Comparison of ENCODE assay signal across 9 cellular contexts in genomic region chr1:184827600-184828368, GRCh38.
DNase-seq lines count a peak whose midpoint lies in the region; ATAC-seq and TF ChIP-seq lines count a peak whose summit lies in the region.
"Had no signal": no experiment of that assay in that cellular context is flagged by ENCODE, and none has a peak within 500 bp of the region (broad histone marks: within the 10 kb centered on the region; RNA-seq: fewer than 3 reads in every experiment).

No MANE protein-coding gene starts in this region.

- DNase-seq in HT1080 (ENCODE audit: low read depth) (peak; percentile 72), breast epithelium (ENCODE audit: low spot score in 2 of 2) (no peak), iPS-NIHi7 (ENCODE audit: extremely low spot score) (peak; percentile 43), thyroid gland (peak; percentile 68), natural killer cell (no peak)

- no peaks in the 10 kb centered on the region for H3K27me3 ChIP-seq in breast epithelium
- no peaks in the 10 kb centered on the region for H3K27me3 ChIP-seq in thyroid gland

- H3K27ac Mint-ChIP-seq in natural killer cell = no peak overlapping the region
- H3K27ac Mint-ChIP-seq: activated T-helper 17 cell treated with anti-CD3 and anti-CD28 coated beads, Interleukin-2, amount 50 U/mL, for 72 hours had no signal

- no peak overlapping the region for H3K4me3 ChIP-seq in breast epithelium
- no peak overlapping the region for H3K4me3 ChIP-seq in thyroid gland (replicated peaks in 1 of 3)

- H3K36me3 ChIP-seq in breast epithelium (no peaks in the 10 kb centered on the region), thyroid gland (no peaks in the 10 kb centered on the region)

- peaks cover 6% of the 10 kb centered on the region for H3K36me3 Mint-ChIP-seq in natural killer cell

- no peaks in the 10 kb centered on the region for H3K27me3 Mint-ChIP-seq in natural killer cell (ENCODE audit: low read depth in 2 of 2)
- H3K27me3 Mint-ChIP-seq: activated T-helper 17 cell treated with anti-CD3 and anti-CD28 coated beads, Interleukin-2, amount 50 U/mL, for 72 hours had no signal

- peaks cover 0 to 7% of the 10 kb centered on the region in 2 donors for H3K4me1 ChIP-seq in breast epithelium
- peaks cover 44 to 56% of the 10 kb centered on the region in 2 donors for H3K4me1 ChIP-seq in thyroid gland

- H3K9me3 Mint-ChIP-seq in natural killer cell = no peaks in the 10 kb centered on the region
- H3K9me3 Mint-ChIP-seq: activated T-helper 17 cell treated with anti-CD3 and anti-CD28 coated beads, Interleukin-2, amount 50 U/mL, for 72 hours had no signal

- intact Hi-C loops in breast epithelium (cut with DNase I; ENCODE audit: low total_unique reads) (no loop called here), thyroid gland (cut with DNase I) (no loop called here), natural killer cell (cut with micrococcal nuclease) (no loop called here)

- H3K9me3 ChIP-seq in breast epithelium (no peaks in the 10 kb centered on the region), thyroid gland (no peaks in the 10 kb centered on the region)

- H3K27ac ChIP-seq in breast epithelium = peak overlapping the region; percentile 43 to 67
- H3K27ac ChIP-seq in thyroid gland = peak overlapping the region; percentile 83 to 98 (median 98)

- no peak for TF ChIP-seq POLR2A in breast epithelium (IDR thresholded peaks at IDR 0.05)
- TF ChIP-seq POLR2A in thyroid gland (IDR thresholded peaks at IDR 0.05) = no peak

- H3K4me3 Mint-ChIP-seq in natural killer cell = no peak overlapping the region
- H3K4me3 Mint-ChIP-seq: activated T-helper 17 cell treated with anti-CD3 and anti-CD28 coated beads, Interleukin-2, amount 50 U/mL, for 72 hours had no signal

- 17 to 34% methylated on average over 8 of the region's 8 CpGs for WGBS in thyroid gland, 2 donors

- ATAC-seq in GM21360 (IDR thresholded peaks at IDR 0.05; ENCODE audit: unreplicated experiment) (no peak), GM19452 (IDR thresholded peaks at IDR 0.05; ENCODE audit: unreplicated experiment) (no peak), GM19328 (IDR thresholded peaks at IDR 0.05; ENCODE audit: unreplicated experiment) (no peak), natural killer cell (no peak)
- ATAC-seq: activated T-helper 17 cell treated with anti-CD3 and anti-CD28 coated beads, Interleukin-2, amount 50 U/mL, for 72 hours had no signal

- no peaks in the 10 kb centered on the region for H3K4me1 Mint-ChIP-seq in natural killer cell

- TF ChIP-seq CTCF in breast epithelium (IDR thresholded peaks at IDR 0.05) (no peak), thyroid gland (IDR thresholded peaks at IDR 0.05) (no peak), natural killer cell (IDR thresholded peaks at IDR 0.05) (no peak)

Comparison
In these comparisons a context has a peak if more than half of its experiments do, and no peak if none do; other contexts are left out.
1. DNase-seq: peak in HT1080 (single experiment), iPS-NIHi7 (single experiment) and thyroid gland (2 of 2); none in breast epithelium (0 of 2) and natural killer cell (single experiment).